ENCODE assay signal across 16 cellular contexts in genomic region chr1:242225770-242226573, GRCh38.
DNase-seq lines count a peak whose midpoint lies in the region; ATAC-seq, FAIRE-seq and TF ChIP-seq lines count a peak whose summit lies in the region.
"Had no signal": no experiment of that assay in that cellular context is flagged by ENCODE, and none has a peak within 500 bp of the region (broad histone marks: within the 10 kb centered on the region; RNA-seq: fewer than 3 reads in every experiment).

No MANE protein-coding gene starts in this region.

- no peak overlapping the region for H3K4me3 ChIP-seq in bronchial epithelial cell (ENCODE audit: low read depth, low read length)
- H3K4me3 ChIP-seq: BLaER1 treated with 17β-estradiol and CSF1 and Interleukin-3, amounts not matched to agents 10 nM and 100 nM; stomach had no signal

- no peaks in the 10 kb centered on the region for H3K27me3 ChIP-seq in bronchial epithelial cell (ENCODE audit: control insufficient read depth, insufficient read depth, low read length)
- H3K27me3 ChIP-seq: BLaER1 treated with 17β-estradiol and CSF1 and Interleukin-3, amounts not matched to agents 10 nM and 100 nM; stomach had no signal

- no peak for TF ChIP-seq CTCF in bronchial epithelial cell (IDR thresholded peaks at IDR 0.05; ENCODE audit: insufficient read depth, low read length, severe bottlenecking)

- FAIRE-seq in bronchial epithelial cell (lab: Jason Lieb, UNC) = no peak

- H3K36me3 ChIP-seq in bronchial epithelial cell (ENCODE audit: control insufficient read depth, insufficient read depth, low read length) = no peaks in the 10 kb centered on the region
- H3K36me3 ChIP-seq: BLaER1 treated with 17β-estradiol and CSF1 and Interleukin-3, amounts not matched to agents 10 nM and 100 nM; stomach had no signal

- ATAC-seq in GM18511 (IDR thresholded peaks at IDR 0.05; ENCODE audit: unreplicated experiment) (peak; percentile 67), GM21619 (IDR thresholded peaks at IDR 0.05; ENCODE audit: unreplicated experiment) (peak; percentile 84), HG03378 (IDR thresholded peaks at IDR 0.05; ENCODE audit: unreplicated experiment) (peak; percentile 67), GM21723 (IDR thresholded peaks at IDR 0.05; ENCODE audit: unreplicated experiment) (no peak)

- DNase-seq in bronchial epithelial cell (ENCODE audit: low read depth) (peak; percentile 99), NCI-H446 (lab: John Stamatoyannopoulos, UW) (no peak), anterior cingulate cortex (lab: John Stamatoyannopoulos, UW) (no peak)
- no peak for DNase-seq in central memory CD4-positive, alpha-beta T cell
- DNase-seq: activated T-cell treated with anti-CD3 and anti-CD28 coated beads for 4 hours; GF-D8; MM.1S; NCI-H345; Right ventricle myocardium superior; stimulated activated CD4-positive, alpha-beta T cell treated with anti-CD3 and anti-CD28 coated beads, Interleukin-4, amount 100 ng/mL, for 1 hour; stomach had no signal
